9 cellular contexts compared by ENCODE assay signal in genomic region chr11:85853541-85853940, GRCh38. TPM values are rescaled to one million over a fixed set of nuclear protein-coding genes. Genes with fewer than 3 reads are reported as not detected.
"Had no signal": no experiment of that assay in that cellular context is flagged by ENCODE, and none has a peak within 500 bp of the region (broad histone marks: within the 10 kb centered on the region; RNA-seq: fewer than 3 reads in every experiment).

No MANE protein-coding gene starts in this region.

RNA-seq across cellular contexts. Expression of gene CCDC83, which starts 1.6 kb away (rescaled TPM):
- total RNA-seq: activated CD8-positive, alpha-beta memory T cell treated with anti-CD3 and anti-CD28 coated beads, Interleukin-2, amount 10 ng/mL, durations not matched to agents 7 days and 5 days; activated naive CD4-positive, alpha-beta T cell treated with anti-CD3 and anti-CD28 coated beads for 36 hours; activated naive CD8-positive, alpha-beta T cell treated with anti-CD3 and anti-CD28 coated beads for 36 hours; activated T-cell treated with anti-CD3 and anti-CD28 coated beads, Interleukin-2, amount 50 U/mL, for 4 hours; cardiac septum; Right ventricle myocardium inferior; T-helper 1 cell treated with Interleukin-12 subunit alpha and Interleukin-12 subunit beta and Interleukin-4 antibody, amounts not matched to agents 30 ng/mL and 1 ng/mL, for 36 hours had no signal
- polyA plus RNA-seq: adipose tissue, SK-N-SH had no signal
